ENCODE assay signal across 1 cellular context in the genomic region with DNA sequence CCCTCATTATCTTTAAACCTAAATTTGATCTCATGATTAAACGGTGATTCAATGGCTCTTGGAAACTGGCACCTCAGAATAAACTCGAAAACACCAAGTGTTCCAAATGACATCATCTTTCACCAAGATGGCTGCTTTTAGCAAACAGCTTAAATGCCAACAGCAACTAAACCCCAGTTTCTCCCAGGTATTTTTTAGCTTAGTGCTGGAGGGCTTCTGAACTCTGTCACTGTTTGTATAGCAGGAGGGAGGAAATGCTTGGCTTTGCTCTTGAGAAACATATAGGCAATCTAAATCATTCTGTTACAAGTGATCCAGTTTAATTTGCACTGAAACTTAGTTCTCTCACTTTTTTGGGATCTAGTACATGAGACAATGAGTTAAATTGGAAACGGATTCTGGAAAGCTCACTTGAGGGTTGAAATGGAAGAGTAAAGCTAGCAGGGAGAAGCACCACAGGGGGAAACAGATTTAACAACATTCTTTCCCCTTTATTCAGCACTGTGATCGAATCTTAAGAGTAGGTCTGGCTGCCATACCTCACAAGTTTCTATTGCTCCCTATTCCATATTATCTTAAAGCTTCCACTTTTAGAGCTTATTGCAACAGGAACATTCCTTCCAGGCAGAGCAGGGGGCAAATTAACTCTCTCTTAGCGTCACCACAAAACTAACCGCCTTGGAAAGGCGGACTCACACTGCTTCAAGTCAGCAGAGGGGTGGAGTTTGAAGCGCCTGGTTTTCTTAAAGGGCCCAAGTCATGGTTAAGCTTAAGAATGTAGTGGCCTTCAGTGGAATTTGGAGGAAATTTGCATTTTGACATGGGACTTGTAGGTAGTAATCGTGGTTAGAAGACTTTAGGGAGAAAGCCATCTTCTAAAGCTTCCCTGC.
TF ChIP-seq lines count a peak whose summit lies in the region.

No MANE protein-coding gene starts in this region.

TF ChIP-seq in K562, 482 proteins besides CTCF, POLR2A, EP300 and RAD21 (continued from another document):
- TF ChIP-seq RCOR1 (IDR thresholded peaks at IDR 0.05; ENCODE audit: borderline replicate concordance in 1 of 2, low read depth in 2 of 2, low read length in 2 of 2), result 0 out of 4 replicates have a peak, but pooled peaks of 1 of the 2 experiments have one; percentile 20
- peak; percentile 46; the same call in 1 of the 2 replicates for TF ChIP-seq TAF7 (tag; IDR thresholded peaks at IDR 0.05)
- TF ChIP-seq ZNF77 (CRISPR knock-in tag; IDR thresholded peaks at IDR 0.05), result no peak
- TF ChIP-seq, protein P1, sequence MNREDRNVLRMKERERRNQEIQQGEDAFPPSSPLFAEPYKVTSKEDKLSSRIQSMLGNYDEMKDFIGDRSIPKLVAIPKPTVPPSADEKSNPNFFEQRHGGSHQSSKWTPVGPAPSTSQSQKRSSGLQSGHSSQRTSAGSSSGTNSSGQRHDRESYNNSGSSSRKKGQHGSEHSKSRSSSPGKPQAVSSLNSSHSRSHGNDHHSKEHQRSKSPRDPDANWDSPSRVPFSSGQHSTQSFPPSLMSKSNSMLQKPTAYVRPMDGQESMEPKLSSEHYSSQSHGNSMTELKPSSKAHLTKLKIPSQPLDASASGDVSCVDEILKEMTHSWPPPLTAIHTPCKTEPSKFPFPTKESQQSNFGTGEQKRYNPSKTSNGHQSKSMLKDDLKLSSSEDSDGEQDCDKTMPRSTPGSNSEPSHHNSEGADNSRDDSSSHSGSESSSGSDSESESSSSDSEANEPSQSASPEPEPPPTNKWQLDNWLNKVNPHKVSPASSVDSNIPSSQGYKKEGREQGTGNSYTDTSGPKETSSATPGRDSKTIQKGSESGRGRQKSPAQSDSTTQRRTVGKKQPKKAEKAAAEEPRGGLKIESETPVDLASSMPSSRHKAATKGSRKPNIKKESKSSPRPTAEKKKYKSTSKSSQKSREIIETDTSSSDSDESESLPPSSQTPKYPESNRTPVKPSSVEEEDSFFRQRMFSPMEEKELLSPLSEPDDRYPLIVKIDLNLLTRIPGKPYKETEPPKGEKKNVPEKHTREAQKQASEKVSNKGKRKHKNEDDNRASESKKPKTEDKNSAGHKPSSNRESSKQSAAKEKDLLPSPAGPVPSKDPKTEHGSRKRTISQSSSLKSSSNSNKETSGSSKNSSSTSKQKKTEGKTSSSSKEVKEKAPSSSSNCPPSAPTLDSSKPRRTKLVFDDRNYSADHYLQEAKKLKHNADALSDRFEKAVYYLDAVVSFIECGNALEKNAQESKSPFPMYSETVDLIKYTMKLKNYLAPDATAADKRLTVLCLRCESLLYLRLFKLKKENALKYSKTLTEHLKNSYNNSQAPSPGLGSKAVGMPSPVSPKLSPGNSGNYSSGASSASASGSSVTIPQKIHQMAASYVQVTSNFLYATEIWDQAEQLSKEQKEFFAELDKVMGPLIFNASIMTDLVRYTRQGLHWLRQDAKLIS (CRISPR knock-in tag; IDR thresholded peaks at IDR 0.05), result peak; percentile 68; the same call in 1 of the 2 replicates
- no peak for TF ChIP-seq NR4A1 (CRISPR knock-in tag; IDR thresholded peaks at IDR 0.05)
- peak; percentile 15; the same call in 1 of the 2 replicates for TF ChIP-seq NR4A1 (tag; IDR thresholded peaks at IDR 0.05)
- TF ChIP-seq, protein P2, sequence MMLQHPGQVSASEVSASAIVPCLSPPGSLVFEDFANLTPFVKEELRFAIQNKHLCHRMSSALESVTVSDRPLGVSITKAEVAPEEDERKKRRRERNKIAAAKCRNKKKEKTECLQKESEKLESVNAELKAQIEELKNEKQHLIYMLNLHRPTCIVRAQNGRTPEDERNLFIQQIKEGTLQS (IDR thresholded peaks at IDR 0.05), result peak; percentile 94
- TF ChIP-seq, protein P2 (CRISPR knock-in tag; conservative IDR thresholded peaks at IDR 0.05), result peak; percentile 61; the same call in 1 of the 2 replicates
- no peak for TF ChIP-seq LARP7 (IDR thresholded peaks at IDR 0.05)
- TF ChIP-seq, protein P3, sequence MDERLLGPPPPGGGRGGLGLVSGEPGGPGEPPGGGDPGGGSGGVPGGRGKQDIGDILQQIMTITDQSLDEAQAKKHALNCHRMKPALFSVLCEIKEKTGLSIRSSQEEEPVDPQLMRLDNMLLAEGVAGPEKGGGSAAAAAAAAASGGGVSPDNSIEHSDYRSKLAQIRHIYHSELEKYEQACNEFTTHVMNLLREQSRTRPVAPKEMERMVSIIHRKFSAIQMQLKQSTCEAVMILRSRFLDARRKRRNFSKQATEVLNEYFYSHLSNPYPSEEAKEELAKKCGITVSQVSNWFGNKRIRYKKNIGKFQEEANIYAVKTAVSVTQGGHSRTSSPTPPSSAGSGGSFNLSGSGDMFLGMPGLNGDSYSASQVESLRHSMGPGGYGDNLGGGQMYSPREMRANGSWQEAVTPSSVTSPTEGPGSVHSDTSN (CRISPR knock-in tag; IDR thresholded peaks at IDR 0.05; ENCODE audit: low read depth), result no peak
- TF ChIP-seq, protein P3 (tag; conservative IDR thresholded peaks at IDR 0.05; ENCODE audit: low read depth), result 0 out of 2 replicates have a peak, but pooled peaks have one; percentile 5
- TF ChIP-seq ADNP (tag; IDR thresholded peaks at IDR 0.05), result no peak
- peak; percentile 50; the same call in 1 of the 2 replicates for TF ChIP-seq ZNF175 (CRISPR knock-in tag; IDR thresholded peaks at IDR 0.05; ENCODE audit: low read depth)
- TF ChIP-seq, protein P4, sequence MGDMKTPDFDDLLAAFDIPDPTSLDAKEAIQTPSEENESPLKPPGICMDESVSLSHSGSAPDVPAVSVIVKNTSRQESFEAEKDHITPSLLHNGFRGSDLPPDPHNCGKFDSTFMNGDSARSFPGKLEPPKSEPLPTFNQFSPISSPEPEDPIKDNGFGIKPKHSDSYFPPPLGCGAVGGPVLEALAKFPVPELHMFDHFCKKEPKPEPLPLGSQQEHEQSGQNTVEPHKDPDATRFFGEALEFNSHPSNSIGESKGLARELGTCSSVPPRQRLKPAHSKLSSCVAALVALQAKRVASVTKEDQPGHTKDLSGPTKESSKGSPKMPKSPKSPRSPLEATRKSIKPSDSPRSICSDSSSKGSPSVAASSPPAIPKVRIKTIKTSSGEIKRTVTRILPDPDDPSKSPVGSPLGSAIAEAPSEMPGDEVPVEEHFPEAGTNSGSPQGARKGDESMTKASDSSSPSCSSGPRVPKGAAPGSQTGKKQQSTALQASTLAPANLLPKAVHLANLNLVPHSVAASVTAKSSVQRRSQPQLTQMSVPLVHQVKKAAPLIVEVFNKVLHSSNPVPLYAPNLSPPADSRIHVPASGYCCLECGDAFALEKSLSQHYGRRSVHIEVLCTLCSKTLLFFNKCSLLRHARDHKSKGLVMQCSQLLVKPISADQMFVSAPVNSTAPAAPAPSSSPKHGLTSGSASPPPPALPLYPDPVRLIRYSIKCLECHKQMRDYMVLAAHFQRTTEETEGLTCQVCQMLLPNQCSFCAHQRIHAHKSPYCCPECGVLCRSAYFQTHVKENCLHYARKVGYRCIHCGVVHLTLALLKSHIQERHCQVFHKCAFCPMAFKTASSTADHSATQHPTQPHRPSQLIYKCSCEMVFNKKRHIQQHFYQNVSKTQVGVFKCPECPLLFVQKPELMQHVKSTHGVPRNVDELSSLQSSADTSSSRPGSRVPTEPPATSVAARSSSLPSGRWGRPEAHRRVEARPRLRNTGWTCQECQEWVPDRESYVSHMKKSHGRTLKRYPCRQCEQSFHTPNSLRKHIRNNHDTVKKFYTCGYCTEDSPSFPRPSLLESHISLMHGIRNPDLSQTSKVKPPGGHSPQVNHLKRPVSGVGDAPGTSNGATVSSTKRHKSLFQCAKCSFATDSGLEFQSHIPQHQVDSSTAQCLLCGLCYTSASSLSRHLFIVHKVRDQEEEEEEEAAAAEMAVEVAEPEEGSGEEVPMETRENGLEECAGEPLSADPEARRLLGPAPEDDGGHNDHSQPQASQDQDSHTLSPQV (IDR thresholded peaks at IDR 0.05), result peak; percentile 41; the same call in 1 of the 2 replicates
- TF ChIP-seq JUN (IDR thresholded peaks at IDR 0.05; ENCODE audit: borderline replicate concordance, low read depth, low read length), result peak; percentile 44; the same call in 1 of the 2 replicates
- no peak for TF ChIP-seq JUN (CRISPR knock-in tag; IDR thresholded peaks at IDR 0.05; ENCODE audit: borderline replicate concordance)
- TF ChIP-seq, protein P5, sequence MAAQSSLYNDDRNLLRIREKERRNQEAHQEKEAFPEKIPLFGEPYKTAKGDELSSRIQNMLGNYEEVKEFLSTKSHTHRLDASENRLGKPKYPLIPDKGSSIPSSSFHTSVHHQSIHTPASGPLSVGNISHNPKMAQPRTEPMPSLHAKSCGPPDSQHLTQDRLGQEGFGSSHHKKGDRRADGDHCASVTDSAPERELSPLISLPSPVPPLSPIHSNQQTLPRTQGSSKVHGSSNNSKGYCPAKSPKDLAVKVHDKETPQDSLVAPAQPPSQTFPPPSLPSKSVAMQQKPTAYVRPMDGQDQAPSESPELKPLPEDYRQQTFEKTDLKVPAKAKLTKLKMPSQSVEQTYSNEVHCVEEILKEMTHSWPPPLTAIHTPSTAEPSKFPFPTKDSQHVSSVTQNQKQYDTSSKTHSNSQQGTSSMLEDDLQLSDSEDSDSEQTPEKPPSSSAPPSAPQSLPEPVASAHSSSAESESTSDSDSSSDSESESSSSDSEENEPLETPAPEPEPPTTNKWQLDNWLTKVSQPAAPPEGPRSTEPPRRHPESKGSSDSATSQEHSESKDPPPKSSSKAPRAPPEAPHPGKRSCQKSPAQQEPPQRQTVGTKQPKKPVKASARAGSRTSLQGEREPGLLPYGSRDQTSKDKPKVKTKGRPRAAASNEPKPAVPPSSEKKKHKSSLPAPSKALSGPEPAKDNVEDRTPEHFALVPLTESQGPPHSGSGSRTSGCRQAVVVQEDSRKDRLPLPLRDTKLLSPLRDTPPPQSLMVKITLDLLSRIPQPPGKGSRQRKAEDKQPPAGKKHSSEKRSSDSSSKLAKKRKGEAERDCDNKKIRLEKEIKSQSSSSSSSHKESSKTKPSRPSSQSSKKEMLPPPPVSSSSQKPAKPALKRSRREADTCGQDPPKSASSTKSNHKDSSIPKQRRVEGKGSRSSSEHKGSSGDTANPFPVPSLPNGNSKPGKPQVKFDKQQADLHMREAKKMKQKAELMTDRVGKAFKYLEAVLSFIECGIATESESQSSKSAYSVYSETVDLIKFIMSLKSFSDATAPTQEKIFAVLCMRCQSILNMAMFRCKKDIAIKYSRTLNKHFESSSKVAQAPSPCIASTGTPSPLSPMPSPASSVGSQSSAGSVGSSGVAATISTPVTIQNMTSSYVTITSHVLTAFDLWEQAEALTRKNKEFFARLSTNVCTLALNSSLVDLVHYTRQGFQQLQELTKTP (IDR thresholded peaks at IDR 0.05; ENCODE audit: low read depth in 1 of 2, partially characterized antibody in 2 of 2), result peak in 1 of 2 experiments; percentile 56
- 0 out of 2 replicates have a peak, but pooled peaks have one; percentile 30 for TF ChIP-seq L3MBTL2 (IDR thresholded peaks at IDR 0.05)
- TF ChIP-seq POLR2AphosphoS5 (IDR thresholded peaks at IDR 0.05; ENCODE audit: control insufficient read depth, insufficient read depth, low read depth, low read length), result peak; percentile 81
- TF ChIP-seq CBFA2T2 (conservative IDR thresholded peaks at IDR 0.05), result no peak
- 0 out of 2 replicates have a peak, but pooled peaks have one; percentile 6 for TF ChIP-seq NFE2 (IDR thresholded peaks at IDR 0.05; ENCODE audit: low read depth)
- TF ChIP-seq TEAD2 (tag; IDR thresholded peaks at IDR 0.05), result 0 out of 2 replicates have a peak, but pooled peaks have one; percentile 44
- peak; percentile 59; the same call in 1 of the 2 replicates for TF ChIP-seq ZNF589 (CRISPR knock-in tag; IDR thresholded peaks at IDR 0.05; ENCODE audit: low read depth)
- TF ChIP-seq ZC3H8 (IDR thresholded peaks at IDR 0.05), result no peak
- TF ChIP-seq SAP30 (IDR thresholded peaks at IDR 0.05; ENCODE audit: borderline replicate concordance, insufficient read depth, low read depth, low read length, poor library complexity, severe bottlenecking), result no peak
- TF ChIP-seq, protein P6, sequence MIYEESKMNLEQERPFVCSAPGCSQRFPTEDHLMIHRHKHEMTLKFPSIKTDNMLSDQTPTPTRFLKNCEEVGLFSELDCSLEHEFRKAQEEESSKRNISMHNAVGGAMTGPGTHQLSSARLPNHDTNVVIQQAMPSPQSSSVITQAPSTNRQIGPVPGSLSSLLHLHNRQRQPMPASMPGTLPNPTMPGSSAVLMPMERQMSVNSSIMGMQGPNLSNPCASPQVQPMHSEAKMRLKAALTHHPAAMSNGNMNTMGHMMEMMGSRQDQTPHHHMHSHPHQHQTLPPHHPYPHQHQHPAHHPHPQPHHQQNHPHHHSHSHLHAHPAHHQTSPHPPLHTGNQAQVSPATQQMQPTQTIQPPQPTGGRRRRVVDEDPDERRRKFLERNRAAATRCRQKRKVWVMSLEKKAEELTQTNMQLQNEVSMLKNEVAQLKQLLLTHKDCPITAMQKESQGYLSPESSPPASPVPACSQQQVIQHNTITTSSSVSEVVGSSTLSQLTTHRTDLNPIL (CRISPR knock-in tag; IDR thresholded peaks at IDR 0.05), result peak; percentile 73; the same call in 1 of the 2 replicates
- TF ChIP-seq TAF1 (IDR thresholded peaks at IDR 0.05; ENCODE audit: control insufficient read depth, extremely low read depth, insufficient read depth, low read length, severe bottlenecking), result peak; percentile 82
- peak; percentile 31 to 93 (median 33) for TF ChIP-seq YY1 (IDR thresholded peaks at IDR 0.05; ENCODE audit: borderline replicate concordance in 1 of 3, control insufficient read depth in 1 of 3, extremely low read depth in 1 of 3, insufficient read depth in 3 of 3, insufficient read length in 1 of 3, insufficient replicate concordance in 2 of 3, low read depth in 1 of 3, low read length in 2 of 3)
- TF ChIP-seq JUND (IDR thresholded peaks at IDR 0.05; ENCODE audit: borderline replicate concordance, low read depth, low read length), result peak; percentile 67; the same call in 1 of the 2 replicates
- peak; percentile 64 for TF ChIP-seq JUND (tag; IDR thresholded peaks at IDR 0.05; ENCODE audit: borderline replicate concordance, low read depth, low read length)
- TF ChIP-seq PHF8 (IDR thresholded peaks at IDR 0.05; ENCODE audit: borderline replicate concordance, low read length), result peak; percentile 61; the same call in 1 of the 2 replicates
